In genomic region chr12:3313066-3313465, GRCh38 we compare ENCODE assay signal across 13 cellular contexts.
DNase-seq lines count a peak whose midpoint lies in the region; ATAC-seq, FAIRE-seq and TF ChIP-seq lines count a peak whose summit lies in the region.
"Had no signal": no experiment of that assay in that cellular context is flagged by ENCODE, and none has a peak within 500 bp of the region (broad histone marks: within the 10 kb centered on the region; RNA-seq: fewer than 3 reads in every experiment).

No MANE protein-coding gene starts in this region.

- TF ChIP-seq CTCF in VCaP (conservative IDR thresholded peaks at IDR 0.05) (no peak), foreskin keratinocyte (conservative IDR thresholded peaks at IDR 0.05) (peak; percentile 45), gastrocnemius medialis (IDR thresholded peaks at IDR 0.05 in 4 of 5, conservative IDR thresholded peaks at IDR 0.05 in 1 of 5) (no peak), type B pancreatic cell (conservative IDR thresholded peaks at IDR 0.05) (no peak)

- H3K27me3 ChIP-seq in foreskin keratinocyte (no peaks in the 10 kb centered on the region), gastrocnemius medialis (no peaks in the 10 kb centered on the region)
- H3K27me3 ChIP-seq: ascending aorta, pancreas had no signal

- H3K27ac Mint-ChIP-seq in type B pancreatic cell, result no peak overlapping the region
- H3K27ac Mint-ChIP-seq: WTC11 had no signal

- peaks cover 32% of the 10 kb centered on the region for H3K4me1 ChIP-seq in foreskin keratinocyte
- peaks cover 0 to 7% of the 10 kb centered on the region in 2 donors for H3K4me1 ChIP-seq in gastrocnemius medialis

- no peak overlapping the region for H3K4me3 Mint-ChIP-seq in type B pancreatic cell
- H3K4me3 Mint-ChIP-seq: WTC11 had no signal

- H3K27ac ChIP-seq in VCaP (peak overlapping the region; percentile 86; the same call in 1 of the 2 replicates), foreskin keratinocyte (no peak overlapping the region), gastrocnemius medialis (no peak overlapping the region)
- H3K27ac ChIP-seq: ascending aorta, pancreas had no signal

- DNase-seq in AG08396 (ENCODE audit: low spot score), result peak; percentile 50
- no peak for DNase-seq in GM12891 (ENCODE audit: insufficient read length, low spot score)
- peak; percentile 73 to 88 for DNase-seq in foreskin keratinocyte
- DNase-seq in gastrocnemius medialis, result no peak
- no peak for DNase-seq in type B pancreatic cell (ENCODE audit: extremely low spot score, unreplicated experiment)
- no peak for DNase-seq in NCI-H510A (lab: John Stamatoyannopoulos, UW)
- no peak for DNase-seq in NCI-H187 treated with DMSO at 0.1 percent for 48 hours (lab: John Stamatoyannopoulos, UW)
- DNase-seq: NCI-H1436 had no signal

- no peak overlapping the region for H3K4me3 ChIP-seq in gastrocnemius medialis
- H3K4me3 ChIP-seq: ascending aorta, pancreas had no signal

- peaks cover 11% of the 10 kb centered on the region for H3K4me1 Mint-ChIP-seq in type B pancreatic cell (ENCODE audit: unreplicated experiment)

- intact Hi-C loops in gastrocnemius medialis (cut with DNase I; ENCODE audit: low total_unique reads), result no loop called here

- H3K9me3 ChIP-seq in gastrocnemius medialis, result no peaks in the 10 kb centered on the region
- H3K9me3 ChIP-seq: ascending aorta, pancreas had no signal

- peak; percentile 13 for FAIRE-seq in GM12891 (lab: Jason Lieb, UNC)
- FAIRE-seq: endometrium, pancreas had no signal

- H3K36me3 Mint-ChIP-seq in type B pancreatic cell, result no peaks in the 10 kb centered on the region
- H3K36me3 Mint-ChIP-seq: WTC11 had no signal

- TF ChIP-seq POLR2A in GM12891 (IDR thresholded peaks at IDR 0.05; ENCODE audit: low read depth, low read length) (no peak), gastrocnemius medialis (IDR thresholded peaks at IDR 0.05) (no peak)

- no peaks in the 10 kb centered on the region for H3K36me3 ChIP-seq in gastrocnemius medialis
- H3K36me3 ChIP-seq: ascending aorta, pancreas had no signal

- peaks cover 39% of the 10 kb centered on the region for H3K27me3 Mint-ChIP-seq in type B pancreatic cell

- no peaks in the 10 kb centered on the region for H3K9me3 Mint-ChIP-seq in type B pancreatic cell
- H3K9me3 Mint-ChIP-seq: WTC11 had no signal

- in situ Hi-C loops in gastrocnemius medialis (cut with MboI; ENCODE audit: low sequenced_read_pairs in 4 of 4), result loop anchor here in 1 of 4 donors (25.0 kb wide), 1 partner anchor 324 kb away; no protein-coding TSS in a partner anchor

- peak; percentile 58 for ATAC-seq in foreskin keratinocyte
- no peak for ATAC-seq in gastrocnemius medialis
- ATAC-seq: pancreas had no signal

TF ChIP-seq in GM12891, 5 proteins besides CTCF, POLR2A, EP300 and RAD21:
- TF ChIP-seq POU2F2 (IDR thresholded peaks at IDR 0.05; ENCODE audit: low read depth, low read length) (no peak), TAF1 (IDR thresholded peaks at IDR 0.05; ENCODE audit: low read depth, low read length) (no peak), POLR2AphosphoS5 (IDR thresholded peaks at IDR 0.05; ENCODE audit: low read depth, low read length) (no peak), PAX5 (IDR thresholded peaks at IDR 0.05; ENCODE audit: insufficient read depth, low read length, severe bottlenecking) (no peak), SPI1 (IDR thresholded peaks at IDR 0.05; ENCODE audit: low read depth, low read length) (no peak)
TF ChIP-seq in GM12891: peak in this region for 0.

Comparison
In these comparisons a context has a peak if more than half of its experiments do, and no peak if none do; other contexts are left out.
1. DNase-seq: peak in AG08396 (single experiment) and foreskin keratinocyte (2 of 2); none in GM12891 (single experiment), gastrocnemius medialis (0 of 2), type B pancreatic cell (single experiment), NCI-H510A (single experiment) and NCI-H187 treated with DMSO at 0.1 percent for 48 hours (single experiment).